In genomic region chr3:94593531-94594150, GRCh38 we compare ENCODE assay signal across 16 cellular contexts.
DNase-seq lines count a peak whose midpoint lies in the region; ATAC-seq and TF ChIP-seq lines count a peak whose summit lies in the region.
"Had no signal": no experiment of that assay in that cellular context is flagged by ENCODE, and none has a peak within 500 bp of the region (broad histone marks: within the 10 kb centered on the region; RNA-seq: fewer than 3 reads in every experiment).

No MANE protein-coding gene starts in this region.

- POLR2A ChIA-PET in SK-N-SH (lab: Yijun Ruan, JAX) = no interaction called here

- no peaks in the 10 kb centered on the region for H3K9me2 ChIP-seq in SK-N-SH

- TF ChIP-seq RAD21 in SK-N-SH (IDR thresholded peaks at IDR 0.05; ENCODE audit: low read length) = no peak

- TF ChIP-seq CTCF in SK-N-SH (IDR thresholded peaks at IDR 0.05) (no peak), mucosa of descending colon (IDR thresholded peaks at IDR 0.05) (no peak), esophagus muscularis mucosa (IDR thresholded peaks at IDR 0.05) (no peak)

- H3K27ac ChIP-seq in SK-N-SH (ENCODE audit: low read depth in 2 of 2, low read length in 1 of 2) (no peak overlapping the region), esophagus muscularis mucosa (replicated peaks in 1 of 4) (no peak overlapping the region)
- H3K27ac ChIP-seq: BLaER1 had no signal

- H3K9me3 ChIP-seq in SK-N-SH = no peaks in the 10 kb centered on the region
- H3K9me3 ChIP-seq in mucosa of descending colon = no peaks in the 10 kb centered on the region
- no peaks in the 10 kb centered on the region for H3K9me3 ChIP-seq in esophagus muscularis mucosa
- H3K9me3 ChIP-seq: BLaER1 had no signal

- CTCF ChIA-PET in SK-N-SH (lab: Yijun Ruan, JAX) = interaction anchor here (0.6 to 1.3 kb wide), 3 partner anchors 58 to 762 kb away, joined by 3 read pairs; no protein-coding TSS in a partner anchor

- H3K27me3 ChIP-seq in SK-N-SH (ENCODE audit: insufficient read depth) = no peaks in the 10 kb centered on the region
- no peaks in the 10 kb centered on the region for H3K27me3 ChIP-seq in esophagus muscularis mucosa
- H3K27me3 ChIP-seq: BLaER1 had no signal

- TF ChIP-seq POLR2A in esophagus muscularis mucosa (IDR thresholded peaks at IDR 0.05; ENCODE audit: low read depth) = no peak

- no peaks in the 10 kb centered on the region for H3K4me1 ChIP-seq in SK-N-SH (ENCODE audit: control insufficient read depth in 1 of 2, insufficient read depth in 2 of 2, low read depth in 1 of 2, low read length in 1 of 2)
- H3K4me1 ChIP-seq in mucosa of descending colon (ENCODE audit: low read depth) = no peaks in the 10 kb centered on the region
- no peaks in the 10 kb centered on the region for H3K4me1 ChIP-seq in esophagus muscularis mucosa
- H3K4me1 ChIP-seq: BLaER1 had no signal

- H3F3A ChIP-seq in SK-N-SH (replicated peaks; ENCODE audit: insufficient read depth) = no peaks in the 10 kb centered on the region

- no peak for TF ChIP-seq EP300 in SK-N-SH (IDR thresholded peaks at IDR 0.05; ENCODE audit: borderline replicate concordance in 1 of 2, low read depth in 1 of 2, low read length in 1 of 2)
- TF ChIP-seq EP300 in esophagus muscularis mucosa (IDR thresholded peaks at IDR 0.05) = no peak

- intact Hi-C loops in mucosa of descending colon (cut with DNase I, micrococcal nuclease) (no loop called here), esophagus muscularis mucosa (cut with DNase I) (no loop called here)

- H3K4me2 ChIP-seq in SK-N-SH = no peak overlapping the region
- H3K4me2 ChIP-seq: BLaER1 had no signal

- no peaks in the 10 kb centered on the region for H3K79me2 ChIP-seq in SK-N-SH (ENCODE audit: insufficient read depth)

- WGBS in SK-N-SH (ENCODE audit: low lambda C conversion rate) = 100% methylated on average over 1 of the region's 1 CpG
- WGBS in esophagus muscularis mucosa = 100% methylated on average over 1 of the region's 1 CpG

- no peaks in the 10 kb centered on the region for H3K36me3 ChIP-seq in SK-N-SH (replicated peaks in 1 of 2; ENCODE audit: control insufficient read depth in 1 of 2, insufficient read depth in 2 of 2, low read length in 1 of 2)
- H3K36me3 ChIP-seq in mucosa of descending colon (ENCODE audit: low read depth) = no peaks in the 10 kb centered on the region
- no peaks in the 10 kb centered on the region for H3K36me3 ChIP-seq in esophagus muscularis mucosa
- H3K36me3 ChIP-seq: BLaER1 had no signal

- no peaks in the 10 kb centered on the region for H4K20me1 ChIP-seq in SK-N-SH (ENCODE audit: insufficient read depth)
- H4K20me1 ChIP-seq: BLaER1 had no signal

- DNase-seq in SK-N-SH (no peak), RPMI7951 (ENCODE audit: low read depth) (peak; percentile 1), cerebellar cortex (ENCODE audit: low spot score) (peak; percentile 90), hypothalamus (lab: John Stamatoyannopoulos, UW) (no peak), mucosa of descending colon (no peak), esophagus muscularis mucosa (ENCODE audit: extremely low spot score) (no peak)
- DNase-seq: 8988T; Calu3; CD4-positive, alpha-beta memory T cell; DMS53; DND-41; EL; H9 had no signal

- H3K4me3 ChIP-seq in SK-N-SH (ENCODE audit: low read depth in 2 of 2, low read length in 1 of 2) (no peak overlapping the region), mucosa of descending colon (no peak overlapping the region), esophagus muscularis mucosa (no peak overlapping the region)
- H3K4me3 ChIP-seq: BLaER1 had no signal

- no peak overlapping the region for H3K9ac ChIP-seq in SK-N-SH
- H3K9ac ChIP-seq: BLaER1 had no signal

- ATAC-seq in SK-N-SH treated with all-trans-retinoic acid at 6 μM for 48 hours (no peak), mucosa of descending colon (no peak)
- ATAC-seq: HepG2 had no signal

- no peak overlapping the region for H2AFZ ChIP-seq in SK-N-SH (ENCODE audit: low read depth)

TF ChIP-seq in SK-N-SH treated with all-trans-retinoic acid at 6 μM for 48 hours, 23 proteins besides CTCF, POLR2A, EP300 and RAD21:
- TF ChIP-seq ISL1 (CRISPR knock-in tag; IDR thresholded peaks at IDR 0.05) = peak; percentile 49
- TF ChIP-seq SNAI2 (CRISPR knock-in tag; IDR thresholded peaks at IDR 0.05) = no peak

TF ChIP-seq in SK-N-SH, 30 proteins besides CTCF, POLR2A, EP300 and RAD21:
- TF ChIP-seq GABPA (IDR thresholded peaks at IDR 0.05; ENCODE audit: low read depth) = no peak
- TF ChIP-seq RCOR1 (IDR thresholded peaks at IDR 0.05; ENCODE audit: low read length) = no peak
- TF ChIP-seq POLR2AphosphoS5 (IDR thresholded peaks at IDR 0.05; ENCODE audit: low read depth, low read length) = no peak
- TF ChIP-seq NFIC (IDR thresholded peaks at IDR 0.05; ENCODE audit: borderline replicate concordance) = no peak
- TF ChIP-seq MXI1 (IDR thresholded peaks at IDR 0.05; ENCODE audit: low read depth, low read length) = no peak

Comparison
In these comparisons a context has a peak if more than half of its experiments do, and no peak if none do; other contexts are left out.
1. DNase-seq: peak in RPMI7951 (single experiment) and cerebellar cortex (single experiment); none in SK-N-SH (single experiment), hypothalamus (0 of 51), mucosa of descending colon (0 of 3) and esophagus muscularis mucosa (single experiment).